Comparison of ENCODE assay signal across 2 cellular contexts in the genomic region with DNA sequence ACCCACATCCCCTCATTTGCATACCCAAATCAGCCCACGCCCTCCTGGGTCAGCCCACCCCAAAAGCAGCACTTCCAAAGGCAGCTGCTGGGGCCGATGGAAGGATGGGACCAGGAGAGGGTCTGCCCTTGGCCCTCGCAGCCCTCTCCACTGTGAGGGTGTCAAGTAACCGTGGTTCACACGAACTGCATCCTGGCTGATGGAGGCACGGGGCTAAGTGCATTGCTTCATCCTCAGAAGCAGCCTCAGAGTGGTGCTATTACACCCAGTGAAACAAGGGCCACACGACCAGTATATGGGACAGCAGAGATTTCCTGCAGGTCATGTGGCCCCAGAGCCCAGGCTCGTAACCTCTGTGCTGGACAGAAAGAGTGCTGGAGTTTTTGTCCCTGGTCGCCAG.
TF ChIP-seq lines count a peak whose summit lies in the region.

No MANE protein-coding gene starts in this region.

TF ChIP-seq in GM23338, 12 proteins besides CTCF, POLR2A, EP300 and RAD21 (continued from another document):
- no peak for TF ChIP-seq NANOG (IDR thresholded peaks at IDR 0.05; ENCODE audit: borderline replicate concordance)
- TF ChIP-seq, protein P1, sequence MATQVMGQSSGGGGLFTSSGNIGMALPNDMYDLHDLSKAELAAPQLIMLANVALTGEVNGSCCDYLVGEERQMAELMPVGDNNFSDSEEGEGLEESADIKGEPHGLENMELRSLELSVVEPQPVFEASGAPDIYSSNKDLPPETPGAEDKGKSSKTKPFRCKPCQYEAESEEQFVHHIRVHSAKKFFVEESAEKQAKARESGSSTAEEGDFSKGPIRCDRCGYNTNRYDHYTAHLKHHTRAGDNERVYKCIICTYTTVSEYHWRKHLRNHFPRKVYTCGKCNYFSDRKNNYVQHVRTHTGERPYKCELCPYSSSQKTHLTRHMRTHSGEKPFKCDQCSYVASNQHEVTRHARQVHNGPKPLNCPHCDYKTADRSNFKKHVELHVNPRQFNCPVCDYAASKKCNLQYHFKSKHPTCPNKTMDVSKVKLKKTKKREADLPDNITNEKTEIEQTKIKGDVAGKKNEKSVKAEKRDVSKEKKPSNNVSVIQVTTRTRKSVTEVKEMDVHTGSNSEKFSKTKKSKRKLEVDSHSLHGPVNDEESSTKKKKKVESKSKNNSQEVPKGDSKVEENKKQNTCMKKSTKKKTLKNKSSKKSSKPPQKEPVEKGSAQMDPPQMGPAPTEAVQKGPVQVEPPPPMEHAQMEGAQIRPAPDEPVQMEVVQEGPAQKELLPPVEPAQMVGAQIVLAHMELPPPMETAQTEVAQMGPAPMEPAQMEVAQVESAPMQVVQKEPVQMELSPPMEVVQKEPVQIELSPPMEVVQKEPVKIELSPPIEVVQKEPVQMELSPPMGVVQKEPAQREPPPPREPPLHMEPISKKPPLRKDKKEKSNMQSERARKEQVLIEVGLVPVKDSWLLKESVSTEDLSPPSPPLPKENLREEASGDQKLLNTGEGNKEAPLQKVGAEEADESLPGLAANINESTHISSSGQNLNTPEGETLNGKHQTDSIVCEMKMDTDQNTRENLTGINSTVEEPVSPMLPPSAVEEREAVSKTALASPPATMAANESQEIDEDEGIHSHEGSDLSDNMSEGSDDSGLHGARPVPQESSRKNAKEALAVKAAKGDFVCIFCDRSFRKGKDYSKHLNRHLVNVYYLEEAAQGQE (IDR thresholded peaks at IDR 0.05; ENCODE audit: unreplicated experiment), result no peak

TF ChIP-seq in WTC11, 78 proteins besides CTCF, POLR2A, EP300 and RAD21:
- TF ChIP-seq, protein P2, sequence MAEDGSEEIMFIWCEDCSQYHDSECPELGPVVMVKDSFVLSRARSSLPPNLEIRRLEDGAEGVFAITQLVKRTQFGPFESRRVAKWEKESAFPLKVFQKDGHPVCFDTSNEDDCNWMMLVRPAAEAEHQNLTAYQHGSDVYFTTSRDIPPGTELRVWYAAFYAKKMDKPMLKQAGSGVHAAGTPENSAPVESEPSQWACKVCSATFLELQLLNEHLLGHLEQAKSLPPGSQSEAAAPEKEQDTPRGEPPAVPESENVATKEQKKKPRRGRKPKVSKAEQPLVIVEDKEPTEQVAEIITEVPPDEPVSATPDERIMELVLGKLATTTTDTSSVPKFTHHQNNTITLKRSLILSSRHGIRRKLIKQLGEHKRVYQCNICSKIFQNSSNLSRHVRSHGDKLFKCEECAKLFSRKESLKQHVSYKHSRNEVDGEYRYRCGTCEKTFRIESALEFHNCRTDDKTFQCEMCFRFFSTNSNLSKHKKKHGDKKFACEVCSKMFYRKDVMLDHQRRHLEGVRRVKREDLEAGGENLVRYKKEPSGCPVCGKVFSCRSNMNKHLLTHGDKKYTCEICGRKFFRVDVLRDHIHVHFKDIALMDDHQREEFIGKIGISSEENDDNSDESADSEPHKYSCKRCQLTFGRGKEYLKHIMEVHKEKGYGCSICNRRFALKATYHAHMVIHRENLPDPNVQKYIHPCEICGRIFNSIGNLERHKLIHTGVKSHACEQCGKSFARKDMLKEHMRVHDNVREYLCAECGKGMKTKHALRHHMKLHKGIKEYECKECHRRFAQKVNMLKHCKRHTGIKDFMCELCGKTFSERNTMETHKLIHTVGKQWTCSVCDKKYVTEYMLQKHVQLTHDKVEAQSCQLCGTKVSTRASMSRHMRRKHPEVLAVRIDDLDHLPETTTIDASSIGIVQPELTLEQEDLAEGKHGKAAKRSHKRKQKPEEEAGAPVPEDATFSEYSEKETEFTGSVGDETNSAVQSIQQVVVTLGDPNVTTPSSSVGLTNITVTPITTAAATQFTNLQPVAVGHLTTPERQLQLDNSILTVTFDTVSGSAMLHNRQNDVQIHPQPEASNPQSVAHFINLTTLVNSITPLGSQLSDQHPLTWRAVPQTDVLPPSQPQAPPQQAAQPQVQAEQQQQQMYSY (CRISPR knock-in tag; IDR thresholded peaks at IDR 0.05), result no peak
- TF ChIP-seq, protein P3, sequence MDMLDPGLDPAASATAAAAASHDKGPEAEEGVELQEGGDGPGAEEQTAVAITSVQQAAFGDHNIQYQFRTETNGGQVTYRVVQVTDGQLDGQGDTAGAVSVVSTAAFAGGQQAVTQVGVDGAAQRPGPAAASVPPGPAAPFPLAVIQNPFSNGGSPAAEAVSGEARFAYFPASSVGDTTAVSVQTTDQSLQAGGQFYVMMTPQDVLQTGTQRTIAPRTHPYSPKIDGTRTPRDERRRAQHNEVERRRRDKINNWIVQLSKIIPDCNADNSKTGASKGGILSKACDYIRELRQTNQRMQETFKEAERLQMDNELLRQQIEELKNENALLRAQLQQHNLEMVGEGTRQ (CRISPR knock-in tag; IDR thresholded peaks at IDR 0.05), result peak; percentile 40
